27 cellular contexts compared by ENCODE assay signal in the genomic region with DNA sequence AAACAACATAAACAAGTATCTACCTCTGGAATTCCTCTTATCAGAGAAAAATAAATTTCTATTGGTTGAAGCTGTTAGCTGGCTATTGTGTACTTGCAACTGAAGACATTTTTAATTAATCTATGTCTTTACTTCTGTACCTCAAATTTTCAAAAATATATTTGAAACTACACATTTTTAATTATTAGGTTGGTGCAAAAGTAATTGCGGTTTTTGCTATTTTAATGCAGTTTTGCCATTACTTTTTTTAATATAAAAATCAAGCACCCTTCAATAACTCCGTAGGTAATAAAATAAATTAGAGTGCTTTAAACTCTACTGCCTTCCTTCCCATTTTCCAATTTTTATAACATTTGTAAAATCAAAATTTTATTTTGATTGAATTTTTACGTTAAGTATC.
"Had no signal": no experiment of that assay in that cellular context is flagged by ENCODE, and none has a peak within 500 bp of the region (broad histone marks: within the 10 kb centered on the region; RNA-seq: fewer than 3 reads in every experiment).

No MANE protein-coding gene starts in this region.

- ATAC-seq: effector memory CD8-positive, alpha-beta T cell; esophagus mucosa; foreskin keratinocyte; gastrocnemius medialis; gastroesophageal sphincter; heart left ventricle; heart right ventricle had no signal

- H3K27me3 ChIP-seq: colonic mucosa, esophagus muscularis mucosa, esophagus squamous epithelium, foreskin keratinocyte, gastrocnemius medialis, gastroesophageal sphincter, heart left ventricle, heart right ventricle, hepatocyte had no signal

- H3K4me2 ChIP-seq: hepatocyte had no signal

- H3K4me1 Mint-ChIP-seq: endodermal cell had no signal

- H3K27ac Mint-ChIP-seq: dendritic cell treated with granulocyte-macrophage colony-stimulating factor and Interleukin-4, amounts not matched to agents 40 ng/mL and 50 ng/mL, for 4 days; effector memory CD8-positive, alpha-beta T cell; endodermal cell had no signal

- H3K4me1 ChIP-seq: colonic mucosa, foreskin keratinocyte, gastroesophageal sphincter, heart left ventricle had no signal

- H3K27ac ChIP-seq: colonic mucosa, coronary artery, dorsolateral prefrontal cortex, epithelial cell of prostate, esophagus muscularis mucosa, esophagus squamous epithelium, foreskin keratinocyte, gastrocnemius medialis, gastroesophageal sphincter, heart left ventricle, heart right ventricle, hepatocyte had no signal

- H3K27me3 Mint-ChIP-seq: dendritic cell treated with granulocyte-macrophage colony-stimulating factor and Interleukin-4, amounts not matched to agents 40 ng/mL and 50 ng/mL, for 4 days had no signal

- FAIRE-seq: endothelial cell of umbilical vein had no signal

- DNase-seq: colonic mucosa; cortex of kidney; dermis blood vessel endothelial cell; dorsolateral prefrontal cortex; effector CD4-positive, alpha-beta T cell; effector CD8-positive, alpha-beta T cell; effector memory CD4-positive, alpha-beta T cell; effector memory CD8-positive, alpha-beta T cell; endodermal cell; erythroblast; esophagus squamous epithelium; foreskin fibroblast; foreskin keratinocyte; foreskin melanocyte; gastrocnemius medialis; glutamatergic neuron; head of caudate nucleus; heart left ventricle; heart right ventricle had no signal

- H3K9me3 ChIP-seq: colonic mucosa, esophagus muscularis mucosa, esophagus squamous epithelium, gastrocnemius medialis, gastroesophageal sphincter, heart left ventricle, heart right ventricle had no signal

- H2AFZ ChIP-seq: hepatocyte had no signal

- H3K79me2 ChIP-seq: hepatocyte had no signal

- H3K4me3 ChIP-seq: colonic mucosa, coronary artery, dorsolateral prefrontal cortex, esophagus muscularis mucosa, esophagus squamous epithelium, gastrocnemius medialis, gastroesophageal sphincter, heart left ventricle, heart right ventricle, hepatocyte had no signal

- H3K9me3 Mint-ChIP-seq: dendritic cell treated with granulocyte-macrophage colony-stimulating factor and Interleukin-4, amounts not matched to agents 40 ng/mL and 50 ng/mL, for 4 days; effector memory CD8-positive, alpha-beta T cell; endodermal cell had no signal

- H3K4me3 Mint-ChIP-seq: dendritic cell treated with granulocyte-macrophage colony-stimulating factor and Interleukin-4, amounts not matched to agents 40 ng/mL and 50 ng/mL, for 4 days; effector memory CD8-positive, alpha-beta T cell; endodermal cell had no signal

- H3K36me3 ChIP-seq: colonic mucosa, esophagus muscularis mucosa, esophagus squamous epithelium, gastrocnemius medialis, gastroesophageal sphincter, heart left ventricle, heart right ventricle had no signal
